In the genomic region with DNA sequence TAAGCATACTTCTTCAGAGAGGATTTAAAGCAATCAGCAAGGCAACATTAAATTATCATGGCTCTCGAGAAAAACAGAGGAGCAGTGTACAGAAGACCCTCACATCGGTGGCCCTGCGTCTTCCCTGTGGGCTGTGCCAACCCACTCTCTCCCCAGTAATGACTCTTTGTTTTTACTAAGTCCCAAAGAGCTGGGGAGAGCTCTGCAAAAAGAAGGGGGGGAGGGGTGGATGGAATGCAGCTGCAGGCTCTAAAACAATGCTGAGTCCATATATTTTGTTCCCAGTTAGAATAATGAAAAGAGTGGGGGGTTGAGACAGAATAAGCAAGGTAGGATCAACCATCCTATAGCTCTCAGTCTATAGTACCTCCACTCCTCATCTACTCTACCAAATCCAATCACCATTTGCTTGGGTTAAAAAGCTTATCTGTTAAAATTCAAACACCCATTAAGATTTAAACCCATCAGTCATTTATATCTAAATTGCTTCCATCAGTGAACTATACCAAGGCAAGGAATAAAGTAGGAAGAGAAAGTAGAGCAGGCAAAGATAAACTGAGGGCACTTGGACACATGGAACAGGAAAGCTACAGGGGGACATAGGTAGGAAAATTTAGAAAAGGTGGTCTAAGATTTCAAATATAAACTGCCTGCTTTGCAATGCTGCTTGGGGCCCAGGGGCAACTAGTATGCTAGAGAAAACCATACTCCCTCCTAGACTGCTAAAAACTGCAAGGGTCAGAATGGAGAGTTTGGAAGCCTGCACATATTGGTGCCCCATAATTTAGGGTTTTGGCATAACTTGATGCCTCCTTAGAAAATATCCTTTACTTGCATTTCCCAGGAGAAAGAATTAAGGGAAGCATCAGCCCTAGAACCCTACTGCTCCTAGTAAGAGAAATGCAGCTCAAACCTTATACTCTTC, we compare ENCODE assay signal across 15 cellular contexts. TPM values are rescaled to one million over a fixed set of nuclear protein-coding genes. Genes with fewer than 3 reads are reported as not detected.
DNase-seq lines count a peak whose midpoint lies in the region; ATAC-seq and TF ChIP-seq lines count a peak whose summit lies in the region.
"Had no signal": no experiment of that assay in that cellular context is flagged by ENCODE, and none has a peak within 500 bp of the region (broad histone marks: within the 10 kb centered on the region; RNA-seq: fewer than 3 reads in every experiment).

No MANE protein-coding gene starts in this region.

- H3K9me3 Mint-ChIP-seq in neural crest cell (no peaks in the 10 kb centered on the region), immature natural killer cell (no peaks in the 10 kb centered on the region)

- no peak overlapping the region for H3K4me2 ChIP-seq in PC-9

- no peak overlapping the region for H3K27ac ChIP-seq in PC-9
- peak overlapping the region; percentile 18 for H3K27ac ChIP-seq in epithelial cell of prostate
- H3K27ac ChIP-seq: foreskin keratinocyte had no signal

- no peak overlapping the region for H3K4me3 ChIP-seq in PC-9
- H3K4me3 ChIP-seq: tibial nerve had no signal

- POLR2A ChIA-PET in PC-9 (lab: Charles Lee; ENCODE audit: unreplicated experiment) = no interaction called here

- H3K36me3 Mint-ChIP-seq in neural crest cell (ENCODE audit: low read depth) (no peaks in the 10 kb centered on the region), immature natural killer cell (peaks cover 0 to 8% (median 4%) of the 10 kb centered on the region in 3 donors)

- H3K4me3 Mint-ChIP-seq in neural crest cell = no peak overlapping the region
- no peak overlapping the region for H3K4me3 Mint-ChIP-seq in immature natural killer cell

- DNase-seq in Ammon's horn (ENCODE audit: low spot score) (peak; percentile 87), PC-9 (no peak), epithelial cell of prostate (ENCODE audit: low read depth, low spot score) (no peak), neural crest cell (ENCODE audit: low read depth, low spot score) (no peak), left colon (no peak), immature natural killer cell (no peak), G401 (ENCODE audit: low spot score) (no peak), NCI-H1694 (lab: John Stamatoyannopoulos, UW) (no peak)
- DNase-seq: amniotic stem cell; foreskin keratinocyte; left cardiac atrium; NCI-H510A; PC-3; stimulated activated CD4-positive, alpha-beta T cell treated with anti-CD3 and anti-CD28 coated beads, Interleukin-15, amount 100 ng/mL, for 24 hours had no signal

- TF ChIP-seq CTCF in PC-9 (conservative IDR thresholded peaks at IDR 0.05) = no peak
- no peak for TF ChIP-seq CTCF in neural crest cell (conservative IDR thresholded peaks at IDR 0.05)

- ATAC-seq in left colon = no peak
- ATAC-seq: foreskin keratinocyte, left cardiac atrium, PC-3 had no signal

- H3K27me3 Mint-ChIP-seq in neural crest cell (ENCODE audit: low read depth) (no peaks in the 10 kb centered on the region), immature natural killer cell (ENCODE audit: low read depth in 3 of 3) (peaks cover 0 to 11% (median 3%) of the 10 kb centered on the region in 3 donors)

- in situ Hi-C loops in G401 (cut with HindIII; ENCODE audit: low sequenced_read_pairs) = no loop called here

- CTCF ChIA-PET in PC-9 (lab: Charles Lee) = no interaction called here

- no peaks in the 10 kb centered on the region for H3K36me3 ChIP-seq in PC-9 (ENCODE audit: low read depth)

- no peaks in the 10 kb centered on the region for H3F3A ChIP-seq in PC-9 (ENCODE audit: insufficient read depth, low read depth)

- H3K79me2 ChIP-seq in PC-9 (ENCODE audit: low read depth) = peaks cover 46% of the 10 kb centered on the region

- H3K4me1 Mint-ChIP-seq in neural crest cell (peaks cover 22% of the 10 kb centered on the region), immature natural killer cell (peaks cover 3 to 14% of the 10 kb centered on the region in 2 donors)

- intact Hi-C loops in PC-9 (cut with micrococcal nuclease; ENCODE audit: unreplicated experiment) = no loop called here
- intact Hi-C loops in left colon (cut with DNase I, micrococcal nuclease) = no loop called here

- H2AFZ ChIP-seq in PC-9 = no peak overlapping the region

- H3K4me1 ChIP-seq in PC-9 (replicated peaks; ENCODE audit: insufficient read depth) = no peaks in the 10 kb centered on the region

- peak overlapping the region; percentile 78 for H3K27ac Mint-ChIP-seq in neural crest cell (ENCODE audit: unreplicated experiment)
- no peak overlapping the region for H3K27ac Mint-ChIP-seq in immature natural killer cell

- H3K27me3 ChIP-seq in PC-9 (ENCODE audit: insufficient read depth, low read depth) = no peaks in the 10 kb centered on the region
- H3K27me3 ChIP-seq: foreskin keratinocyte, tibial nerve had no signal

- TSS peak; percentile 11 for BruUV-seq in PC-9 (replicated peaks; lab: Mats Ljungman, UMichigan)

- no peaks in the 10 kb centered on the region for H3K9me2 ChIP-seq in PC-9 (ENCODE audit: insufficient read depth)

- no peaks in the 10 kb centered on the region for H3K9me3 ChIP-seq in PC-9 (ENCODE audit: insufficient read depth, low read depth)
- H3K9me3 ChIP-seq: tibial nerve had no signal

- peaks cover 17% of the 10 kb centered on the region; the same call in 1 of the 2 replicates for H4K20me1 ChIP-seq in PC-9 (ENCODE audit: insufficient read depth)

RNA-seq across cellular contexts. Expression of gene ELL2, which starts 20.6 kb away (rescaled TPM):
- total RNA-seq in PC-9 (2021) = 25.5 and 27.6 TPM in 2 replicates
- total RNA-seq in neural crest cell = 4.4 and 4.6 TPM in 2 replicates
- 10 to 100 TPM; 28.7 to 36.7 TPM for total RNA-seq in left colon
- 1 to 10 TPM; 2.7 to 5.4 (median 5.2) TPM for polyA plus RNA-seq in immature natural killer cell
- 0.54 and 1.5 TPM in 2 replicates for total RNA-seq in G401 (2014; rRNA removed; shearing (Covaris generic))
